ENCODE assay signal across 25 cellular contexts in genomic region chr5:68778467-68778866, GRCh38.
"Had no signal": no experiment of that assay in that cellular context is flagged by ENCODE, and none has a peak within 500 bp of the region (broad histone marks: within the 10 kb centered on the region; RNA-seq: fewer than 3 reads in every experiment).

No MANE protein-coding gene starts in this region.

- H3K4me2 ChIP-seq: smooth muscle cell had no signal

- H3K9me3 Mint-ChIP-seq: activated T-helper 17 cell treated with anti-CD3 and anti-CD28 coated beads, Interleukin-2, amount 50 U/mL, for 72 hours had no signal

- H3K27me3 ChIP-seq: transverse colon had no signal

- H3K27ac ChIP-seq: transverse colon had no signal

- H3K4me1 ChIP-seq: transverse colon had no signal

- H3K4me3 ChIP-seq: mucosa of descending colon, smooth muscle cell, transverse colon had no signal

- H3K27me3 Mint-ChIP-seq: activated CD4-positive, alpha-beta T cell treated with anti-CD3 and anti-CD28 coated beads for 36 hours; activated T-cell treated with anti-CD3 and anti-CD28 coated beads, Interleukin-2, amount 50 U/mL, for 24 hours had no signal

- H3K36me3 ChIP-seq: transverse colon had no signal

- H3K4me3 Mint-ChIP-seq: activated CD4-positive, alpha-beta T cell treated with anti-CD3 and anti-CD28 coated beads for 36 hours; activated naive CD8-positive, alpha-beta T cell; activated T-cell treated with anti-CD3 and anti-CD28 coated beads, Interleukin-2, amount 50 U/mL, for 24 hours; activated T-helper 17 cell treated with anti-CD3 and anti-CD28 coated beads, Interleukin-2, amount 50 U/mL, for 72 hours; stimulated activated memory B cell treated with anti-CD40 and anti-IgM and Interleukin-4, amounts not matched to agents 10 μg/mL and 1 μg/mL and 100 μg/mL, for 72 hours; WTC11 had no signal

- ATAC-seq: activated CD4-positive, alpha-beta T cell treated with anti-CD3 and anti-CD28 coated beads for 36 hours; activated T-helper 17 cell treated with anti-CD3 and anti-CD28 coated beads, Interleukin-2, amount 50 U/mL, for 72 hours; mucosa of descending colon; sciatic nerve; stimulated activated memory B cell treated with anti-CD40 and anti-IgM and Interleukin-4, amounts not matched to agents 10 μg/mL and 1 μg/mL and 100 μg/mL, for 72 hours; WTC11 had no signal

- H3K9me3 ChIP-seq: transverse colon had no signal

- H3K4me1 Mint-ChIP-seq: activated CD4-positive, alpha-beta T cell treated with anti-CD3 and anti-CD28 coated beads for 36 hours; activated T-helper 17 cell treated with anti-CD3 and anti-CD28 coated beads, Interleukin-2, amount 50 U/mL, for 72 hours; stimulated activated memory B cell treated with anti-CD40 and anti-IgM and Interleukin-4, amounts not matched to agents 10 μg/mL and 1 μg/mL and 100 μg/mL, for 72 hours; WTC11 had no signal

- DNase-seq: activated CD4-positive, alpha-beta T cell treated with anti-CD3 and anti-CD28 coated beads for 36 hours; activated CD4-positive, alpha-beta T cell treated with anti-CD3 and anti-CD28 coated beads, Interleukin-2, amount 50 U/mL, for 4 hours; activated CD8-positive, alpha-beta memory T cell treated with anti-CD3 and anti-CD28 coated beads for 24 hours; activated CD8-positive, alpha-beta memory T cell treated with anti-CD3 and anti-CD28 coated beads, Interleukin-2, amount 50 U/mL, for 4 hours; activated naive CD4-positive, alpha-beta T cell; activated T-cell treated with anti-CD3 and anti-CD28 coated beads, Interleukin-2, amount 50 U/mL, for 24 hours; central memory CD4-positive, alpha-beta T cell; dermis blood vessel endothelial cell; effector CD8-positive, alpha-beta T cell; foreskin melanocyte; glutamatergic neuron; hippocampal formation; mesendoderm; mucosa of descending colon; occipital lobe; posterior cingulate gyrus; stimulated activated CD4-positive, alpha-beta T cell treated with anti-CD3 and anti-CD28 coated beads, Interleukin-15, amount 100 ng/mL, for 24 hours; T1000; transverse colon had no signal

- H3K36me3 Mint-ChIP-seq: stimulated activated memory B cell treated with anti-CD40 and anti-IgM and Interleukin-4, amounts not matched to agents 10 μg/mL and 1 μg/mL and 100 μg/mL, for 72 hours had no signal

- H3K27ac Mint-ChIP-seq: activated CD4-positive, alpha-beta T cell treated with anti-CD3 and anti-CD28 coated beads for 36 hours; activated naive CD8-positive, alpha-beta T cell; activated T-cell treated with anti-CD3 and anti-CD28 coated beads, Interleukin-2, amount 50 U/mL, for 24 hours; activated T-helper 17 cell treated with anti-CD3 and anti-CD28 coated beads, Interleukin-2, amount 50 U/mL, for 72 hours; stimulated activated memory B cell treated with anti-CD40 and anti-IgM and Interleukin-4, amounts not matched to agents 10 μg/mL and 1 μg/mL and 100 μg/mL, for 72 hours; WTC11 had no signal
